ENCODE assay signal across 12 cellular contexts in genomic region chr1:42332877-42333276, GRCh38. TPM values are rescaled to one million over a fixed set of nuclear protein-coding genes. Genes with fewer than 3 reads are reported as not detected.
A peak's percentile ranks its signal among the peaks of the same experiment; 100 is the strongest.
DNase-seq lines count a peak whose midpoint lies in the region; ATAC-seq, FAIRE-seq and TF ChIP-seq lines count a peak whose summit lies in the region.
"Had no signal": no experiment of that assay in that cellular context is flagged by ENCODE, and none has a peak within 500 bp of the region (broad histone marks: within the 10 kb centered on the region; RNA-seq: fewer than 3 reads in every experiment).

No MANE protein-coding gene starts in this region.

- H3K9ac ChIP-seq in Karpas-422 (ENCODE audit: low read length) = peak overlapping the region; percentile 93

- H3K9me3 Mint-ChIP-seq in dendritic cell treated with granulocyte-macrophage colony-stimulating factor and Interleukin-4, amounts not matched to agents 40 ng/mL and 50 ng/mL, for 4 days = no peaks in the 10 kb centered on the region

- H3K9me3 ChIP-seq in Karpas-422 (ENCODE audit: low read length) (no peaks in the 10 kb centered on the region), neuron (ENCODE audit: low read length) (no peaks in the 10 kb centered on the region), small intestine (ENCODE audit: control insufficient read depth, low read depth) (no peaks in the 10 kb centered on the region)
- H3K9me3 ChIP-seq: tibial nerve had no signal

- H2AFZ ChIP-seq in Karpas-422 (ENCODE audit: low read length) = no peak overlapping the region
- no peak overlapping the region for H2AFZ ChIP-seq in neuron (ENCODE audit: low read depth, low read length)

- peaks cover 21% of the 10 kb centered on the region for H3K4me1 ChIP-seq in Karpas-422 (ENCODE audit: low read length)
- H3K4me1 ChIP-seq in neuron (ENCODE audit: insufficient read depth, low read length) = peaks cover 22% of the 10 kb centered on the region
- H3K4me1 ChIP-seq in small intestine (ENCODE audit: control insufficient read depth in 2 of 2, insufficient read depth in 1 of 2, low read depth in 1 of 2, low read length in 1 of 2) = peaks cover 2 to 20% of the 10 kb centered on the region in 2 donors

- H3K36me3 ChIP-seq in GM06990 (ENCODE audit: control insufficient read depth, insufficient read depth, low read length) (no peaks in the 10 kb centered on the region; the same call in 1 of the 2 replicates), Karpas-422 (ENCODE audit: insufficient read depth, low read length) (no peaks in the 10 kb centered on the region), neuron (ENCODE audit: insufficient read depth, low read length) (no peaks in the 10 kb centered on the region), small intestine (ENCODE audit: control insufficient read depth in 2 of 2, insufficient read depth in 2 of 2, low read length in 2 of 2) (no peaks in the 10 kb centered on the region)
- H3K36me3 ChIP-seq: tibial nerve had no signal

- FAIRE-seq in small intestine (lab: Jason Lieb, UNC) = no peak
- FAIRE-seq: kidney had no signal

- H3K27me3 ChIP-seq in GM06990 (replicated peaks; ENCODE audit: control insufficient read depth, insufficient read depth, low read length) (no peaks in the 10 kb centered on the region), Karpas-422 (ENCODE audit: low read length) (no peaks in the 10 kb centered on the region), neuron (ENCODE audit: insufficient read depth, low read length) (no peaks in the 10 kb centered on the region), small intestine (ENCODE audit: control insufficient read depth in 2 of 2, insufficient read depth in 2 of 2, low read length in 2 of 2) (no peaks in the 10 kb centered on the region)
- H3K27me3 ChIP-seq: tibial nerve had no signal

- CTCF ChIA-PET in RWPE1 (lab: Yijun Ruan, JAX) = no interaction called here

- ATAC-seq in HG03139 (IDR thresholded peaks at IDR 0.05; ENCODE audit: unreplicated experiment) = no peak
- no peak for ATAC-seq in GM19397 (IDR thresholded peaks at IDR 0.05; ENCODE audit: unreplicated experiment)

- H3K4me3 ChIP-seq in GM06990 (replicated peaks; ENCODE audit: low read depth, low read length) (peak overlapping the region; percentile 89), Karpas-422 (ENCODE audit: low read length) (peak overlapping the region; percentile 76), neuron (ENCODE audit: low read length) (peak overlapping the region; percentile 91), small intestine (ENCODE audit: low read depth in 1 of 2, low read length in 2 of 2) (no peak overlapping the region)

- no peaks in the 10 kb centered on the region for H3K9me2 ChIP-seq in Karpas-422 (replicated peaks; ENCODE audit: insufficient read depth, low read length)

- no peaks in the 10 kb centered on the region for H3K27me3 Mint-ChIP-seq in dendritic cell treated with granulocyte-macrophage colony-stimulating factor and Interleukin-4, amounts not matched to agents 40 ng/mL and 50 ng/mL, for 4 days

- POLR2A ChIA-PET in RWPE1 (lab: Yijun Ruan, JAX; ENCODE audit: low non-redundant PET) = no interaction called here

- peaks cover 75% of the 10 kb centered on the region for H3K79me2 ChIP-seq in Karpas-422 (ENCODE audit: low read length)

- H3K27ac Mint-ChIP-seq in dendritic cell treated with granulocyte-macrophage colony-stimulating factor and Interleukin-4, amounts not matched to agents 40 ng/mL and 50 ng/mL, for 4 days = peak overlapping the region; percentile 2

- H3K4me3 Mint-ChIP-seq in dendritic cell treated with granulocyte-macrophage colony-stimulating factor and Interleukin-4, amounts not matched to agents 40 ng/mL and 50 ng/mL, for 4 days = no peak overlapping the region

- peaks cover 31% of the 10 kb centered on the region for H4K20me1 ChIP-seq in Karpas-422 (ENCODE audit: insufficient read depth, low read depth, low read length)

- H3K4me2 ChIP-seq in Karpas-422 (ENCODE audit: low read depth, low read length, poor library complexity, severe bottlenecking) = peak overlapping the region; percentile 80

- no peak for TF ChIP-seq CTCF in GM06990 (IDR thresholded peaks at IDR 0.05; ENCODE audit: insufficient read depth, low read length, poor library complexity, severe bottlenecking)
- TF ChIP-seq CTCF in RWPE1 (conservative IDR thresholded peaks at IDR 0.05; ENCODE audit: low read depth) = no peak

- DNase-seq in GM06990 (ENCODE audit: extremely low read depth, insufficient read length) (no peak), Karpas-422 (no peak), small intestine (no peak), RWPE1 (ENCODE audit: low spot score) (no peak)
- DNase-seq: KG1, kidney, NCI-H345 had no signal

- H3K4me1 Mint-ChIP-seq in dendritic cell treated with granulocyte-macrophage colony-stimulating factor and Interleukin-4, amounts not matched to agents 40 ng/mL and 50 ng/mL, for 4 days (ENCODE audit: low read depth) = peaks cover 56% of the 10 kb centered on the region

- no peak overlapping the region for H3K27ac ChIP-seq in Karpas-422 (ENCODE audit: low read length)
- no peak overlapping the region for H3K27ac ChIP-seq in small intestine (ENCODE audit: low read depth in 1 of 2, low read length in 1 of 2)
- H3K27ac ChIP-seq in RWPE1 = no peak overlapping the region

- peaks cover 13% of the 10 kb centered on the region for H3K36me3 Mint-ChIP-seq in dendritic cell treated with granulocyte-macrophage colony-stimulating factor and Interleukin-4, amounts not matched to agents 40 ng/mL and 50 ng/mL, for 4 days (ENCODE audit: low read depth)

- 53 to 65% (median 61%) methylated on average over 6 of the region's 6 CpGs for WGBS in small intestine, 3 donors

- intact Hi-C loops in dendritic cell treated with granulocyte-macrophage colony-stimulating factor and Interleukin-4, amounts not matched to agents 40 ng/mL and 50 ng/mL, for 4 days (cut with micrococcal nuclease) = no loop called here

RNA-seq across cellular contexts. Expression of gene FOXJ3, which starts 2.2 kb away (rescaled TPM):
- total RNA-seq in Karpas-422 (2014; rRNA removed; shearing (Covaris generic); ENCODE audit: low replicate concordance) = 36.8 and 55.5 TPM in 2 replicates
- 10 to 100 TPM; 13.9 to 16.2 (median 14.0) TPM for polyA plus RNA-seq in small intestine

RNA-seq across cellular contexts. Expression of gene RIMKLA, which starts 47.7 kb away (rescaled TPM):
- total RNA-seq in Karpas-422 (2014; rRNA removed; shearing (Covaris generic); ENCODE audit: low replicate concordance) = 1.1 and 2.1 TPM in 2 replicates
- polyA plus RNA-seq in small intestine = under 1 TPM; under 0.01 to 0.63 (median under 0.01) TPM

Comparison
In these comparisons a context has a peak if more than half of its experiments do, and no peak if none do; other contexts are left out.
1. H3K4me3 ChIP-seq: peak in GM06990 (single experiment), Karpas-422 (single experiment) and neuron (single experiment); none in small intestine (0 of 2).